17 cellular contexts compared by ENCODE assay signal in genomic region chr3:195612075-195612800, GRCh38. TPM values are rescaled to one million over a fixed set of nuclear protein-coding genes. Genes with fewer than 3 reads are reported as not detected.
DNase-seq lines count a peak whose midpoint lies in the region; ATAC-seq and TF ChIP-seq lines count a peak whose summit lies in the region.
"Had no signal": no experiment of that assay in that cellular context is flagged by ENCODE, and none has a peak within 500 bp of the region (broad histone marks: within the 10 kb centered on the region; RNA-seq: fewer than 3 reads in every experiment).

No MANE protein-coding gene starts in this region.

- POLR2A ChIA-PET in CD4-positive, alpha-beta memory T cell (lab: Charles Lee; ENCODE audit: partially characterized antibody), result interaction anchor here (1.0 kb wide), 1 partner anchor 108 kb away, joined by 3 read pairs; the partner anchor contains the start of gene MUC20

- H3K4me3 ChIP-seq in CD4-positive, alpha-beta memory T cell (ENCODE audit: low read length in 2 of 2), result no peak overlapping the region
- H3K4me3 ChIP-seq in epithelial cell of esophagus (ENCODE audit: low read length), result no peak overlapping the region
- H3K4me3 ChIP-seq: prostate gland, SJSA1, thyroid gland had no signal

- no peak for ATAC-seq in stimulated activated naive CD8-positive, alpha-beta T cell treated with anti-CD3 and anti-CD28 coated beads, Interleukin-15, amount 100 ng/mL, for 72 hours

- DNase-seq in CD4-positive, alpha-beta memory T cell, result no peak
- DNase-seq in KBM-7 (peak; percentile 62), epithelial cell of esophagus (ENCODE audit: low read depth) (peak; percentile 14), posterior vena cava (ENCODE audit: low spot score) (peak; percentile 77), NCI-H226 (no peak), UCSD-AML1 (lab: John Stamatoyannopoulos, UW; ENCODE audit: unreplicated experiment) (no peak)
- DNase-seq in stimulated activated naive CD8-positive, alpha-beta T cell treated with anti-CD3 and anti-CD28 coated beads, Interleukin-15, amount 100 ng/mL, for 72 hours, result no peak
- DNase-seq in activated T-cell treated with anti-CD3 and anti-CD28 coated beads, Interleukin-2, amount 50 U/mL, for 1 hour, result no peak
- DNase-seq: cerebellar nuclear complex; kidney glomerular epithelial cell; NCI-H1092; stimulated activated CD4-positive, alpha-beta T cell treated with anti-CD3 and anti-CD28 coated beads, Interleukin-1b, Interleukin-23, amount 100 ng/mL, for 48 hours; thyroid gland had no signal

- H3K27me3 ChIP-seq in CD4-positive, alpha-beta memory T cell (ENCODE audit: insufficient read depth, low read length), result no peaks in the 10 kb centered on the region
- H3K27me3 ChIP-seq: SJSA1, thyroid gland had no signal

- no peaks in the 10 kb centered on the region for H3K36me3 ChIP-seq in CD4-positive, alpha-beta memory T cell (ENCODE audit: insufficient read depth, low read length)
- H3K36me3 ChIP-seq: prostate gland, SJSA1, thyroid gland had no signal

- CTCF ChIA-PET in CD4-positive, alpha-beta memory T cell (lab: Charles Lee; ENCODE audit: partially characterized antibody), result interaction anchor here (0.8 kb wide), 1 partner anchor 53 kb away, joined by 3 read pairs; no protein-coding TSS in a partner anchor

- in situ Hi-C loops in KBM-7 (cut with MboI; ENCODE audit: low pct_unique_long_range_greater_than_20kb, low sequenced_read_pairs), result no loop called here

- H3K4me1 Mint-ChIP-seq in CD4-positive, alpha-beta memory T cell, result peaks cover 22 to 48% (median 38%) of the 10 kb centered on the region in 4 donors
- peaks cover 47% of the 10 kb centered on the region for H3K4me1 Mint-ChIP-seq in stimulated activated naive CD8-positive, alpha-beta T cell treated with anti-CD3 and anti-CD28 coated beads, Interleukin-15, amount 100 ng/mL, for 72 hours

- no peaks in the 10 kb centered on the region for H3K9me3 ChIP-seq in CD4-positive, alpha-beta memory T cell (ENCODE audit: control insufficient read depth in 1 of 2, low read length in 2 of 2)
- H3K9me3 ChIP-seq: prostate gland, thyroid gland had no signal

- H3K27me3 Mint-ChIP-seq in CD4-positive, alpha-beta memory T cell, result no peaks in the 10 kb centered on the region
- H3K27me3 Mint-ChIP-seq in stimulated activated naive CD8-positive, alpha-beta T cell treated with anti-CD3 and anti-CD28 coated beads, Interleukin-15, amount 100 ng/mL, for 72 hours, result no peaks in the 10 kb centered on the region

- intact Hi-C loops in CD4-positive, alpha-beta memory T cell (cut with micrococcal nuclease), result no loop called here
- intact Hi-C loops in posterior vena cava (cut with DNase I), result no loop called here

- H3K4me3 Mint-ChIP-seq in CD4-positive, alpha-beta memory T cell, result no peak overlapping the region
- H3K4me3 Mint-ChIP-seq in stimulated activated naive CD8-positive, alpha-beta T cell treated with anti-CD3 and anti-CD28 coated beads, Interleukin-15, amount 100 ng/mL, for 72 hours, result no peak overlapping the region
- H3K4me3 Mint-ChIP-seq: CD14-positive monocyte had no signal

- TF ChIP-seq CTCF in epithelial cell of esophagus (IDR thresholded peaks at IDR 0.05; ENCODE audit: insufficient read depth, low read depth, low read length, missing control alignments), result no peak

- peaks cover 0 to 9% (median 4%) of the 10 kb centered on the region in 8 donors for H3K9me3 Mint-ChIP-seq in CD4-positive, alpha-beta memory T cell
- H3K9me3 Mint-ChIP-seq in stimulated activated naive CD8-positive, alpha-beta T cell treated with anti-CD3 and anti-CD28 coated beads, Interleukin-15, amount 100 ng/mL, for 72 hours, result peaks cover 11 to 20% of the 10 kb centered on the region in 2 donors

- peak overlapping the region in 6 of 7 donors; percentile 13 to 75 (median 50) for H3K27ac Mint-ChIP-seq in CD4-positive, alpha-beta memory T cell
- H3K27ac Mint-ChIP-seq in stimulated activated naive CD8-positive, alpha-beta T cell treated with anti-CD3 and anti-CD28 coated beads, Interleukin-15, amount 100 ng/mL, for 72 hours, result peak overlapping the region in 1 of 2 donors; percentile 13

- H3K36me3 Mint-ChIP-seq in CD4-positive, alpha-beta memory T cell, result peaks cover under 1 to 2% of the 10 kb centered on the region in 2 donors
- H3K36me3 Mint-ChIP-seq: CD14-positive monocyte had no signal

- H3K4me1 ChIP-seq in CD4-positive, alpha-beta memory T cell (ENCODE audit: insufficient read depth, low read length), result peaks cover 35% of the 10 kb centered on the region
- H3K4me1 ChIP-seq: prostate gland, SJSA1 had no signal

- no peak overlapping the region for H3K27ac ChIP-seq in CD4-positive, alpha-beta memory T cell (ENCODE audit: low read depth, low read length)
- H3K27ac ChIP-seq: epithelial cell of prostate, prostate gland, SJSA1, thyroid gland had no signal

RNA-seq across cellular contexts. Expression of gene APOD, which starts 28.5 kb away (rescaled TPM):
- not detected for total RNA-seq in CD4-positive, alpha-beta memory T cell
- polyA plus RNA-seq in CD4-positive, alpha-beta memory T cell, result not detected
- total RNA-seq in posterior vena cava, result 100 to 1,000 TPM; 221 to 388 TPM
- total RNA-seq: SJSA1 had no signal
- polyA plus RNA-seq: CD14-positive monocyte had no signal

Comparison
In these comparisons a context has a peak if more than half of its experiments do, and no peak if none do; other contexts are left out.
1. DNase-seq: peak in KBM-7 (single experiment), epithelial cell of esophagus (single experiment) and posterior vena cava (single experiment); none in CD4-positive, alpha-beta memory T cell (0 of 5), stimulated activated naive CD8-positive, alpha-beta T cell treated with anti-CD3 and anti-CD28 coated beads, Interleukin-15, amount 100 ng/mL, for 72 hours (0 of 2), activated T-cell treated with anti-CD3 and anti-CD28 coated beads, Interleukin-2, amount 50 U/mL, for 1 hour (single experiment), NCI-H226 (single experiment) and UCSD-AML1 (single experiment).
2. RNA of gene APOD, which starts 28.5 kb away (total RNA-seq): 221 to 388 TPM in posterior vena cava; not detected in CD4-positive, alpha-beta memory T cell; every median in the first group is over 100 times any median in the second.